In the genomic region with DNA sequence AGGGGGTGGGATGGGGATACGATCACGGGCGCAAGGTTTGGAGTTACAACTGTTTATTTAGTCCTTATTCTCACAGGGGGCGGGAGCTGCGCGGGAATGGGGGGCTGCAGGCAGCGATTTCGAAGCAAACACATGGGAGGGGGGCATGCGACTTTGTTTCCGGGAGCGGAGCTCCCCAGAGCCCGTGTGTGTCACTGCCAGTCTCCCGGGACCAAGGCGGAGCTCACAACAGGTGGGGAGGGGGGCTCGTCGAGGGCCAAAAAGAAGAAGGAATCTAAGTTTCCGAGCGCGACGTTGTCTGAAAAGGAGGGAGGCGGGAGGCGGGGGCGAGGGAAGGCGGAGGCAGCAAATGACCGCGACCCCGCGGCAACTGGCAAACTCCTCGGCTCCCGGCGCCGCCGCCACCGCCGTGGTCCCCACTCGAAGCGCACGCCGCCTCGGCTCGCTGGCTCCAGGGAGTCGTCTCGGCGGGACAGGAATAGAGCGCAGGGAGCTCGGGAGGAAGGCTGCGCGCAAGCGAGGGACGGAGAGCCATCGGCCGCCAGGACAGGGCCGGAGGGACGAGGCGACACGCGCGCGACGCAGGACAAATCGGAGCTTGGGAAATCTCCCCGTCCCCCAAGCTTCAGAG, we compare ENCODE assay signal across 8 cellular contexts. TPM values are rescaled to one million over a fixed set of nuclear protein-coding genes. Genes with fewer than 3 reads are reported as not detected.
DNase-seq lines count a peak whose midpoint lies in the region; ATAC-seq and TF ChIP-seq lines count a peak whose summit lies in the region.

No MANE protein-coding gene starts in this region.

- TF ChIP-seq CTCF in astrocyte of the cerebellum (IDR thresholded peaks at IDR 0.05; ENCODE audit: low read depth, low read length, missing control alignments): no peak
- TF ChIP-seq CTCF in hepatocyte (IDR thresholded peaks at IDR 0.05; ENCODE audit: poor library complexity): no peak
- TF ChIP-seq CTCF in psoas muscle (IDR thresholded peaks at IDR 0.05): no peak

- H3K4me1 ChIP-seq in hepatocyte (ENCODE audit: insufficient read depth) (peaks cover 17% of the 10 kb centered on the region), psoas muscle (peaks cover 42% of the 10 kb centered on the region)

- peaks cover 53% of the 10 kb centered on the region for H3K79me2 ChIP-seq in hepatocyte

- ATAC-seq in psoas muscle (peak; percentile 41 to 62 (median 48)), HG02588 (IDR thresholded peaks at IDR 0.05; ENCODE audit: unreplicated experiment) (no peak), HG03159 (IDR thresholded peaks at IDR 0.05; ENCODE audit: unreplicated experiment) (no peak)

- H3K4me3 ChIP-seq in astrocyte of the cerebellum (ENCODE audit: low read depth, low read length) (peak overlapping the region; percentile 84), hepatocyte (peak overlapping the region; percentile 86), psoas muscle (peak overlapping the region; percentile 95)

- H4K20me1 ChIP-seq in hepatocyte (ENCODE audit: insufficient read depth, poor library complexity, severe bottlenecking): no peaks in the 10 kb centered on the region

- no peaks in the 10 kb centered on the region for H3K9me2 ChIP-seq in hepatocyte (replicated peaks; ENCODE audit: insufficient read depth)

- under 1% methylated on average over 51 of the region's 62 CpGs for WGBS in hepatocyte (ENCODE audit: low lambda C conversion rate, missing lambda C conversion rate)
- 1 to 4% (median 1%) methylated on average over 58 to 62 of the region's 62 CpGs for WGBS in psoas muscle, 3 donors

- H3K27me3 ChIP-seq in hepatocyte (no peaks in the 10 kb centered on the region), psoas muscle (ENCODE audit: insufficient read depth in 3 of 3, low read length in 2 of 3) (no peaks in the 10 kb centered on the region)

- intact Hi-C loops in psoas muscle (cut with DNase I): loop anchor here (5.0 to 10.0 kb wide), 5 partner anchors 40 to 1037 kb away; no protein-coding TSS in a partner anchor

- peak overlapping the region; percentile 93 for H3K4me2 ChIP-seq in hepatocyte

- peak; percentile 35 to 36 for DNase-seq in activated CD4-positive, alpha-beta T cell treated with anti-CD3 and anti-CD28 coated beads for 24 hours (ENCODE audit: low read depth in 2 of 2)
- DNase-seq in activated CD4-positive, alpha-beta T cell treated with anti-CD3 and anti-CD28 coated beads for 1 hour: no peak
- DNase-seq in T follicular helper cell (ENCODE audit: low read depth) (peak; percentile 9), astrocyte of the cerebellum (ENCODE audit: low read depth) (no peak), hepatocyte (ENCODE audit: low spot score) (peak; percentile 65), psoas muscle (peak; percentile 57 to 76)

- H3K27ac ChIP-seq in hepatocyte (peak overlapping the region; percentile 97), psoas muscle (peak overlapping the region; percentile 93)

- H3K36me3 ChIP-seq in hepatocyte (replicated peaks; ENCODE audit: insufficient read depth, low read depth): no peaks in the 10 kb centered on the region
- no peaks in the 10 kb centered on the region for H3K36me3 ChIP-seq in psoas muscle (ENCODE audit: insufficient read depth in 1 of 2, low read depth in 1 of 2)

- in situ Hi-C loops in astrocyte of the cerebellum (cut with HindIII; ENCODE audit: low sequenced_read_pairs): loop anchor here (5.0 kb wide), 2 partner anchors 40 to 85 kb away; no protein-coding TSS in a partner anchor

- peak overlapping the region; percentile 89 for H2AFZ ChIP-seq in hepatocyte

- no peaks in the 10 kb centered on the region for H3K9me3 ChIP-seq in hepatocyte (ENCODE audit: low read depth)
- H3K9me3 ChIP-seq in psoas muscle: no peaks in the 10 kb centered on the region

RNA-seq across cellular contexts. Expression of a gene that starts 1.4 kb away (rescaled TPM):
- total RNA-seq in hepatocyte (94.2 and 99.8 TPM in 2 replicates), psoas muscle (10 to 100 TPM; 15.4 to 26.4 (median 19.6) TPM)
- polyA plus RNA-seq in hepatocyte (76.8 and 91.5 TPM in 2 replicates), psoas muscle (10 to 100 TPM in 1 of 3 donors, 1 to 10 TPM in 2; 2.6 to 10.2 (median 9.5) TPM)

Comparison
In these comparisons a context has a peak if more than half of its experiments do, and no peak if none do; other contexts are left out.
1. DNase-seq: peak in activated CD4-positive, alpha-beta T cell treated with anti-CD3 and anti-CD28 coated beads for 24 hours (2 of 2), T follicular helper cell (single experiment), hepatocyte (single experiment) and psoas muscle (2 of 2); none in activated CD4-positive, alpha-beta T cell treated with anti-CD3 and anti-CD28 coated beads for 1 hour (single experiment) and astrocyte of the cerebellum (single experiment).
2. ATAC-seq: peak in psoas muscle (4 of 4); none in HG02588 (single experiment) and HG03159 (single experiment).
3. Peak in every context shown above with its lines, with median percentiles within 50 percentile points of each other: H3K4me3 ChIP-seq.